ENCODE assay signal across 32 cellular contexts in genomic region chr1:93426183-93426582, GRCh38.
"Had no signal": no experiment of that assay in that cellular context is flagged by ENCODE, and none has a peak within 500 bp of the region (broad histone marks: within the 10 kb centered on the region; RNA-seq: fewer than 3 reads in every experiment).

No MANE protein-coding gene starts in this region.

- H3K9me3 ChIP-seq: Peyer's patch had no signal

- DNase-seq: activated CD4-positive, alpha-beta T cell treated with anti-CD3 and anti-CD28 coated beads, Interleukin-2, amount 10 ng/mL, durations not matched to agents 24 days and 14 days; activated CD4-positive, alpha-beta T cell treated with anti-CD3 and anti-CD28 coated beads, Interleukin-2, amount 50 U/mL, for 4 hours; activated CD8-positive, alpha-beta T cell treated with anti-CD3 and anti-CD28 coated beads for 36 hours; activated effector memory CD4-positive, alpha-beta T cell treated with anti-CD3 and anti-CD28 coated beads, Interleukin-2, amount 50 U/mL, for 16 hours; activated naive CD4-positive, alpha-beta T cell; activated naive CD4-positive, alpha-beta T cell treated with anti-CD3 and anti-CD28 coated beads, Interleukin-2, amount 50 U/mL, for 16 hours; activated naive CD8-positive, alpha-beta T cell treated with anti-CD3 and anti-CD28 coated beads for 36 hours; activated T-cell treated with anti-CD3 and anti-CD28 coated beads, Interleukin-2, amount 50 U/mL, for 1 hour; activated T-cell treated with anti-CD3 and anti-CD28 coated beads, Interleukin-2, amount 50 U/mL, for 72 hours; amniotic stem cell; aorta; brain microvascular endothelial cell; central memory CD4-positive, alpha-beta T cell; Kasumi-1; KG1; NCI-H1092 treated with DMSO at 0.1 percent for 48 hours; NCI-H1417; NCI-H146; NCI-H187; NCI-H2029 treated with DMSO at 0.1 percent for 48 hours; NCI-H2107; NCI-H2171; NCI-H2227 treated with DMSO at 0.1 percent for 48 hours; NCI-H446; NCI-H510A treated with DMSO at 0.1 percent for 48 hours; NCI-H526 treated with DMSO at 0.1 percent for 48 hours; NCI-H774; Peyer's patch; RPMI8226; T1000 had no signal

- H3K4me3 Mint-ChIP-seq: activated CD4-positive, alpha-beta T cell treated with anti-CD3 and anti-CD28 coated beads, Interleukin-2, amount 10 ng/mL, durations not matched to agents 24 days and 14 days; activated CD8-positive, alpha-beta T cell treated with anti-CD3 and anti-CD28 coated beads for 36 hours; activated naive CD8-positive, alpha-beta T cell treated with anti-CD3 and anti-CD28 coated beads for 36 hours; activated T-cell treated with anti-CD3 and anti-CD28 coated beads, Interleukin-2, amount 50 U/mL, for 72 hours; activated T-helper 17 cell treated with anti-CD3 and anti-CD28 coated beads, Interleukin-2, amount 50 U/mL, for 72 hours had no signal

- H3K4me1 Mint-ChIP-seq: activated CD4-positive, alpha-beta T cell treated with anti-CD3 and anti-CD28 coated beads, Interleukin-2, amount 10 ng/mL, durations not matched to agents 24 days and 14 days; activated naive CD8-positive, alpha-beta T cell treated with anti-CD3 and anti-CD28 coated beads for 36 hours; activated T-helper 17 cell treated with anti-CD3 and anti-CD28 coated beads, Interleukin-2, amount 50 U/mL, for 72 hours had no signal

- H3K9me3 Mint-ChIP-seq: activated CD4-positive, alpha-beta T cell treated with anti-CD3 and anti-CD28 coated beads, Interleukin-2, amount 10 ng/mL, durations not matched to agents 24 days and 14 days; activated CD8-positive, alpha-beta T cell treated with anti-CD3 and anti-CD28 coated beads for 36 hours; activated naive CD8-positive, alpha-beta T cell treated with anti-CD3 and anti-CD28 coated beads for 36 hours; activated T-cell treated with anti-CD3 and anti-CD28 coated beads, Interleukin-2, amount 50 U/mL, for 72 hours; activated T-helper 17 cell treated with anti-CD3 and anti-CD28 coated beads, Interleukin-2, amount 50 U/mL, for 72 hours had no signal

- H3K36me3 ChIP-seq: brain microvascular endothelial cell, Peyer's patch had no signal

- H3K4me3 ChIP-seq: Peyer's patch, SK-N-MC had no signal

- H3K27ac ChIP-seq: brain microvascular endothelial cell, Peyer's patch, SK-N-MC had no signal

- H3K4me1 ChIP-seq: Peyer's patch had no signal

- H3K27ac Mint-ChIP-seq: activated CD4-positive, alpha-beta T cell treated with anti-CD3 and anti-CD28 coated beads, Interleukin-2, amount 10 ng/mL, durations not matched to agents 24 days and 14 days; activated CD8-positive, alpha-beta T cell treated with anti-CD3 and anti-CD28 coated beads for 36 hours; activated naive CD8-positive, alpha-beta T cell treated with anti-CD3 and anti-CD28 coated beads for 36 hours; activated T-cell treated with anti-CD3 and anti-CD28 coated beads, Interleukin-2, amount 50 U/mL, for 72 hours; activated T-helper 17 cell treated with anti-CD3 and anti-CD28 coated beads, Interleukin-2, amount 50 U/mL, for 72 hours had no signal

- H3K36me3 Mint-ChIP-seq: activated naive CD8-positive, alpha-beta T cell treated with anti-CD3 and anti-CD28 coated beads for 36 hours had no signal
